In the genomic region with DNA sequence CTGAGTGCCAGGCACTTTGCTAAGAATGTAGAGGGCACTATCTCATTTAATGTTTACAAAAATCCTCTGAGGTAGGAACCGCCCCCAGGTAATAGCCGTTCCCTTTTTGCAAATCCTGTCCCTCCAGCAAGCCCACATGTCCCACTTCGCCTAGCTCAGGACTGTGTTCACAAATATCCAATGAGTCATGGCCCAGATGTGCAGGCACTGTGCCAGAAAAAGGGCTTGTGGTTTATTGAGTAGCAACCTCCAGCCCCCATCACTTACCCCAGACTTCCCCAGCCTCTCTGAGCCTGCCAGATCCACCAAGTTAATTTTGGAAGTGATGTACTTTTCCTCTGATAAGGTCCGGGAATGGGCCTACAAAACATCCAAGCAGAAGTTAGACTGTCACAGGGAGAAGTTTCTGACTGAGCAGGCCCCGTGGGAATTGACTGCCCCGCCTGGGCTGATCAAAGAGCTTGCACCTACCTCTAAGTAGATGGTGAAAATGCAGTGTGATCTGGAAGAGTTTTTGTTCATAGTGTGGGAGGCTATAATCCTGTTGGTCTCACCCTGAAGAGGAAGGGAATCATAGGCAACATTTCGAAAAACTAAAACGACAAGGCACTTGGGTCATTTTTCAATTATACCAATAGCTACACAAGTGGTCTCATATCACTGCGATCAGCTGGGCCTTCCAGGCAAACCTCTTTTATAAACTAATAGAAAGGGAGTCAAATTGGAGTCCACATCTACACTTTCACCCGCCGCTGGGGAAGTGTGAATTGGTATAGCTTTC, we compare ENCODE assay signal across 1 cellular context.
TF ChIP-seq lines count a peak whose summit lies in the region.

No MANE protein-coding gene starts in this region.

TF ChIP-seq in IMR-90, 13 proteins besides CTCF, POLR2A, EP300 and RAD21 (continued from another document):
- TF ChIP-seq, protein P1, sequence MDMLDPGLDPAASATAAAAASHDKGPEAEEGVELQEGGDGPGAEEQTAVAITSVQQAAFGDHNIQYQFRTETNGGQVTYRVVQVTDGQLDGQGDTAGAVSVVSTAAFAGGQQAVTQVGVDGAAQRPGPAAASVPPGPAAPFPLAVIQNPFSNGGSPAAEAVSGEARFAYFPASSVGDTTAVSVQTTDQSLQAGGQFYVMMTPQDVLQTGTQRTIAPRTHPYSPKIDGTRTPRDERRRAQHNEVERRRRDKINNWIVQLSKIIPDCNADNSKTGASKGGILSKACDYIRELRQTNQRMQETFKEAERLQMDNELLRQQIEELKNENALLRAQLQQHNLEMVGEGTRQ (IDR thresholded peaks at IDR 0.05; ENCODE audit: low read depth, low read length), result peak; percentile 25; the same call in 1 of the 2 replicates
- 0 out of 2 replicates have a peak, but pooled peaks have one; percentile 25 for TF ChIP-seq MXI1 (IDR thresholded peaks at IDR 0.05; ENCODE audit: borderline replicate concordance, low read depth, low read length)
- TF ChIP-seq, protein P2, sequence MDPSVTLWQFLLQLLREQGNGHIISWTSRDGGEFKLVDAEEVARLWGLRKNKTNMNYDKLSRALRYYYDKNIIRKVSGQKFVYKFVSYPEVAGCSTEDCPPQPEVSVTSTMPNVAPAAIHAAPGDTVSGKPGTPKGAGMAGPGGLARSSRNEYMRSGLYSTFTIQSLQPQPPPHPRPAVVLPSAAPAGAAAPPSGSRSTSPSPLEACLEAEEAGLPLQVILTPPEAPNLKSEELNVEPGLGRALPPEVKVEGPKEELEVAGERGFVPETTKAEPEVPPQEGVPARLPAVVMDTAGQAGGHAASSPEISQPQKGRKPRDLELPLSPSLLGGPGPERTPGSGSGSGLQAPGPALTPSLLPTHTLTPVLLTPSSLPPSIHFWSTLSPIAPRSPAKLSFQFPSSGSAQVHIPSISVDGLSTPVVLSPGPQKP (IDR thresholded peaks at IDR 0.05; ENCODE audit: borderline replicate concordance, low read depth, low read length), result no peak
- peak; percentile 73; the same call in 1 of the 2 replicates for TF ChIP-seq FOS (IDR thresholded peaks at IDR 0.05; ENCODE audit: low read depth, low read length)
- no peak for TF ChIP-seq MAFK (IDR thresholded peaks at IDR 0.05; ENCODE audit: low read depth, low read length)
- no peak for TF ChIP-seq RFX5 (IDR thresholded peaks at IDR 0.05; ENCODE audit: low read depth, low read length)
- peak; percentile 20; the same call in 1 of the 2 replicates for TF ChIP-seq CEBPB (IDR thresholded peaks at IDR 0.05; ENCODE audit: low read depth, low read length)
- TF ChIP-seq SMC3 (IDR thresholded peaks at IDR 0.05; ENCODE audit: low read depth, low read length), result no peak
- no peak for TF ChIP-seq BHLHE40 (IDR thresholded peaks at IDR 0.05; ENCODE audit: low read depth, low read length)
- TF ChIP-seq MAZ (IDR thresholded peaks at IDR 0.05; ENCODE audit: borderline replicate concordance, low read depth, low read length), result no peak
